In the genomic region with DNA sequence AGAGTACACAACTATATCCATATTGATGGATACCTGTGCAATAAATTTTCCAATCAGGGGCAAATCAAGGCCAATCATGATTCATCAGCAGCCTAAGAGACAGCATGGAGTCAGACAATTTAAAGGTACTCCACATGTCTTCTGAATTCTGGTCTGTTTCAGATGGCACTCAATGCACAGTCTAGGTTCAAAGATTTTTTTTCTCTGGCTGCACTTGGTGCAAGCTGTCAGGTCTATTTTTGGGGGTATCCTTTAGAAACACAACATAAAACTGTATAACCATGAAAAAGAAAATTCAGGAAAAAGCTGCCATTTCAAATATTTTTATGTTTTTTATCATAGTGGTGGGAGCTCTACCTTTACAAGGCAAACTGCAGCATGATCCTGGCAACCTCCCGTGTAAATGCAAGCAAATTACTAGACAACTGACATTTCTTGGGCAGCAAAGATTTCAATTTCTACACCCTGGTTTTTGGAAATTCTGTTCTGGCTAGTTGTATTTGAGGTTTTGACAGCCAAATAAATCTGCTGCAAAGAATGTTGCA, we compare ENCODE assay signal across 36 cellular contexts.
"Had no signal": no experiment of that assay in that cellular context is flagged by ENCODE, and none has a peak within 500 bp of the region (broad histone marks: within the 10 kb centered on the region; RNA-seq: fewer than 3 reads in every experiment).

No MANE protein-coding gene starts in this region.

- H3K4me3 Mint-ChIP-seq: activated naive CD4-positive, alpha-beta T cell treated with anti-CD3 and anti-CD28 coated beads, Interleukin-2, amount 10 ng/mL, durations not matched to agents 7 days and 5 days; activated naive CD4-positive, alpha-beta T cell treated with anti-CD3 and anti-CD28 coated beads, Interleukin-2, amount 50 U/mL, for 24 hours; activated naive CD8-positive, alpha-beta T cell; activated naive CD8-positive, alpha-beta T cell treated with anti-CD3 and anti-CD28 coated beads for 36 hours; activated naive CD8-positive, alpha-beta T cell treated with anti-CD3 and anti-CD28 coated beads, Interleukin-2, amount 10 ng/mL, durations not matched to agents 7 days and 5 days; activated naive CD8-positive, alpha-beta T cell treated with anti-CD3 and anti-CD28 coated beads, Interleukin-2, amount 50 U/mL, for 24 hours; activated T-cell treated with anti-CD3 and anti-CD28 coated beads, Interleukin-2, amount 50 U/mL, for 24 hours; activated T-cell treated with anti-CD3 and anti-CD28 coated beads, Interleukin-2, amount 50 U/mL, for 4 hours; activated T-cell treated with anti-CD3 and anti-CD28 coated beads, Interleukin-2, amount 50 U/mL, for 72 hours; activated T-helper 1 cell treated with anti-CD3 and anti-CD28 coated beads, Interleukin-12 subunit alpha, Interleukin-12 subunit beta, Interleukin-2, Interleukin-4 antibody, amounts not matched to agents 30 ng/mL and 10 ng/mL and 1 ng/mL, durations not matched to agents 14 hours and 24 hours and 36 hours; activated T-helper 17 cell treated with anti-CD3 and anti-CD28 coated beads, Interleukin-2, amount 50 U/mL, for 72 hours; brain; central memory CD8-positive, alpha-beta T cell had no signal

- H3K27ac Mint-ChIP-seq: activated naive CD4-positive, alpha-beta T cell treated with anti-CD3 and anti-CD28 coated beads, Interleukin-2, amount 10 ng/mL, durations not matched to agents 7 days and 5 days; activated naive CD4-positive, alpha-beta T cell treated with anti-CD3 and anti-CD28 coated beads, Interleukin-2, amount 50 U/mL, for 24 hours; activated naive CD4-positive, alpha-beta T cell treated with anti-CD3 and anti-CD28 coated beads, Interleukin-2, amount 50 U/mL, for 72 hours; activated naive CD8-positive, alpha-beta T cell; activated naive CD8-positive, alpha-beta T cell treated with anti-CD3 and anti-CD28 coated beads for 36 hours; activated naive CD8-positive, alpha-beta T cell treated with anti-CD3 and anti-CD28 coated beads, Interleukin-2, amount 10 ng/mL, durations not matched to agents 7 days and 5 days; activated naive CD8-positive, alpha-beta T cell treated with anti-CD3 and anti-CD28 coated beads, Interleukin-2, amount 50 U/mL, for 24 hours; activated T-cell treated with anti-CD3 and anti-CD28 coated beads, Interleukin-2, amount 50 U/mL, for 24 hours; activated T-cell treated with anti-CD3 and anti-CD28 coated beads, Interleukin-2, amount 50 U/mL, for 72 hours; activated T-helper 1 cell treated with anti-CD3 and anti-CD28 coated beads, Interleukin-12 subunit alpha, Interleukin-12 subunit beta, Interleukin-2, Interleukin-4 antibody, amounts not matched to agents 30 ng/mL and 10 ng/mL and 1 ng/mL, durations not matched to agents 14 hours and 24 hours and 36 hours; activated T-helper 17 cell treated with anti-CD3 and anti-CD28 coated beads, Interleukin-2, amount 50 U/mL, for 72 hours; activated T-helper 2 cell treated with anti-CD3 and anti-CD28 coated beads, Interferon-gamma antibody, Interleukin-2, Interleukin-4, amounts not matched to agents 10 μg/mL and 5 μg/mL and 100 μg/mL, durations not matched to agents 14 hours and 24 hours and 36 hours had no signal

- H3K27ac ChIP-seq: adrenal gland, ascending aorta, body of pancreas, brain microvascular endothelial cell, breast epithelium, cardiac muscle cell had no signal

- H3K27me3 Mint-ChIP-seq: activated naive CD4-positive, alpha-beta T cell treated with anti-CD3 and anti-CD28 coated beads, Interleukin-2, amount 10 ng/mL, durations not matched to agents 7 days and 5 days; activated naive CD4-positive, alpha-beta T cell treated with anti-CD3 and anti-CD28 coated beads, Interleukin-2, amount 50 U/mL, for 24 hours; activated naive CD8-positive, alpha-beta T cell; activated naive CD8-positive, alpha-beta T cell treated with anti-CD3 and anti-CD28 coated beads for 36 hours; activated naive CD8-positive, alpha-beta T cell treated with anti-CD3 and anti-CD28 coated beads, Interleukin-2, amount 10 ng/mL, durations not matched to agents 7 days and 5 days; activated naive CD8-positive, alpha-beta T cell treated with anti-CD3 and anti-CD28 coated beads, Interleukin-2, amount 50 U/mL, for 24 hours; activated T-cell treated with anti-CD3 and anti-CD28 coated beads, Interleukin-2, amount 50 U/mL, for 24 hours; activated T-helper 17 cell treated with anti-CD3 and anti-CD28 coated beads, Interleukin-2, amount 50 U/mL, for 72 hours; brain; central memory CD8-positive, alpha-beta T cell had no signal

- DNase-seq: activated effector memory CD4-positive, alpha-beta T cell treated with anti-CD3 and anti-CD28 coated beads, Interleukin-2, amount 50 U/mL, for 16 hours; activated effector memory CD4-positive, alpha-beta T cell treated with Interleukin-2 at 50 U/mL for 16 hours; activated gamma-delta T cell; activated gamma-delta T cell treated with Interleukin-2 at 50 U/mL for 16 hours; activated naive CD4-positive, alpha-beta T cell; activated naive CD4-positive, alpha-beta T cell treated with anti-CD3 and anti-CD28 coated beads, Interleukin-2, amount 10 ng/mL, durations not matched to agents 7 days and 5 days; activated naive CD4-positive, alpha-beta T cell treated with anti-CD3 and anti-CD28 coated beads, Interleukin-2, amount 50 U/mL, for 16 hours; activated naive CD4-positive, alpha-beta T cell treated with Interleukin-2 at 50 U/mL for 16 hours; activated naive CD8-positive, alpha-beta T cell treated with anti-CD3 and anti-CD28 coated beads for 36 hours; activated naive CD8-positive, alpha-beta T cell treated with anti-CD3 and anti-CD28 coated beads, Interleukin-2, amount 10 ng/mL, durations not matched to agents 7 days and 5 days; activated naive CD8-positive, alpha-beta T cell treated with anti-CD3 and anti-CD28 coated beads, Interleukin-2, amount 50 U/mL, for 24 hours; activated T-cell treated with anti-CD3 and anti-CD28 coated beads for 4 hours; activated T-cell treated with anti-CD3 and anti-CD28 coated beads, Interleukin-2, amount 50 U/mL, for 1 hour; activated T-cell treated with anti-CD3 and anti-CD28 coated beads, Interleukin-2, amount 50 U/mL, for 24 hours; activated T-cell treated with anti-CD3 and anti-CD28 coated beads, Interleukin-2, amount 50 U/mL, for 4 hours; activated T-cell treated with anti-CD3 and anti-CD28 coated beads, Interleukin-2, amount 50 U/mL, for 48 hours; activated T-cell treated with anti-CD3 and anti-CD28 coated beads, Interleukin-2, amount 50 U/mL, for 72 hours; adrenal gland; amniotic stem cell; amygdala; anterior cingulate cortex; aorta; body of pancreas; brain microvascular endothelial cell; central memory CD4-positive, alpha-beta T cell had no signal

- H3K9me3 ChIP-seq: adrenal gland, ascending aorta, breast epithelium had no signal

- H3K9me3 Mint-ChIP-seq: activated naive CD4-positive, alpha-beta T cell treated with anti-CD3 and anti-CD28 coated beads, Interleukin-2, amount 50 U/mL, for 24 hours; activated naive CD8-positive, alpha-beta T cell treated with anti-CD3 and anti-CD28 coated beads for 36 hours; activated naive CD8-positive, alpha-beta T cell treated with anti-CD3 and anti-CD28 coated beads, Interleukin-2, amount 10 ng/mL, durations not matched to agents 7 days and 5 days; activated naive CD8-positive, alpha-beta T cell treated with anti-CD3 and anti-CD28 coated beads, Interleukin-2, amount 50 U/mL, for 24 hours; activated T-cell treated with anti-CD3 and anti-CD28 coated beads, Interleukin-2, amount 50 U/mL, for 4 hours; activated T-helper 1 cell treated with anti-CD3 and anti-CD28 coated beads, Interleukin-12 subunit alpha, Interleukin-12 subunit beta, Interleukin-2, Interleukin-4 antibody, amounts not matched to agents 30 ng/mL and 10 ng/mL and 1 ng/mL, durations not matched to agents 14 hours and 24 hours and 36 hours; activated T-helper 17 cell treated with anti-CD3 and anti-CD28 coated beads, Interleukin-2, amount 50 U/mL, for 72 hours; activated T-helper 2 cell treated with anti-CD3 and anti-CD28 coated beads, Interferon-gamma antibody, Interleukin-2, Interleukin-4, amounts not matched to agents 10 μg/mL and 5 μg/mL and 100 μg/mL, durations not matched to agents 14 hours and 24 hours and 36 hours had no signal

- H3K36me3 Mint-ChIP-seq: activated naive CD4-positive, alpha-beta T cell treated with anti-CD3 and anti-CD28 coated beads, Interleukin-2, amount 10 ng/mL, durations not matched to agents 7 days and 5 days; activated naive CD4-positive, alpha-beta T cell treated with anti-CD3 and anti-CD28 coated beads, Interleukin-2, amount 50 U/mL, for 24 hours; activated naive CD4-positive, alpha-beta T cell treated with anti-CD3 and anti-CD28 coated beads, Interleukin-2, amount 50 U/mL, for 72 hours; activated naive CD8-positive, alpha-beta T cell; activated naive CD8-positive, alpha-beta T cell treated with anti-CD3 and anti-CD28 coated beads for 36 hours; activated naive CD8-positive, alpha-beta T cell treated with anti-CD3 and anti-CD28 coated beads, Interleukin-2, amount 10 ng/mL, durations not matched to agents 7 days and 5 days; brain had no signal

- H3K27me3 ChIP-seq: adrenal gland, ascending aorta, body of pancreas, brain microvascular endothelial cell, breast epithelium, cardiac muscle cell had no signal

- H3K36me3 ChIP-seq: adrenal gland, ascending aorta, brain microvascular endothelial cell, breast epithelium, cardiac muscle cell had no signal

- H3K4me1 Mint-ChIP-seq: activated naive CD4-positive, alpha-beta T cell treated with anti-CD3 and anti-CD28 coated beads, Interleukin-2, amount 10 ng/mL, durations not matched to agents 7 days and 5 days; activated naive CD4-positive, alpha-beta T cell treated with anti-CD3 and anti-CD28 coated beads, Interleukin-2, amount 50 U/mL, for 24 hours; activated naive CD8-positive, alpha-beta T cell treated with anti-CD3 and anti-CD28 coated beads for 36 hours; activated naive CD8-positive, alpha-beta T cell treated with anti-CD3 and anti-CD28 coated beads, Interleukin-2, amount 10 ng/mL, durations not matched to agents 7 days and 5 days; activated naive CD8-positive, alpha-beta T cell treated with anti-CD3 and anti-CD28 coated beads, Interleukin-2, amount 50 U/mL, for 24 hours; activated T-helper 17 cell treated with anti-CD3 and anti-CD28 coated beads, Interleukin-2, amount 50 U/mL, for 72 hours; brain; central memory CD8-positive, alpha-beta T cell had no signal

- ATAC-seq: activated naive CD4-positive, alpha-beta T cell treated with anti-CD3 and anti-CD28 coated beads, Interleukin-2, amount 50 U/mL, for 72 hours; activated naive CD8-positive, alpha-beta T cell treated with anti-CD3 and anti-CD28 coated beads, Interleukin-2, amount 50 U/mL, for 24 hours; activated T-cell treated with anti-CD3 and anti-CD28 coated beads, Interleukin-2, amount 50 U/mL, for 4 hours; activated T-cell treated with anti-CD3 and anti-CD28 coated beads, Interleukin-2, amount 50 U/mL, for 72 hours; activated T-helper 17 cell treated with anti-CD3 and anti-CD28 coated beads, Interleukin-2, amount 50 U/mL, for 72 hours; body of pancreas had no signal

- H3K4me3 ChIP-seq: adrenal gland, ascending aorta, body of pancreas, breast epithelium, cardiac muscle cell had no signal

- H3K4me1 ChIP-seq: adrenal gland, ascending aorta, body of pancreas, breast epithelium had no signal
